ENCODE assay signal across 7 cellular contexts in the genomic region with DNA sequence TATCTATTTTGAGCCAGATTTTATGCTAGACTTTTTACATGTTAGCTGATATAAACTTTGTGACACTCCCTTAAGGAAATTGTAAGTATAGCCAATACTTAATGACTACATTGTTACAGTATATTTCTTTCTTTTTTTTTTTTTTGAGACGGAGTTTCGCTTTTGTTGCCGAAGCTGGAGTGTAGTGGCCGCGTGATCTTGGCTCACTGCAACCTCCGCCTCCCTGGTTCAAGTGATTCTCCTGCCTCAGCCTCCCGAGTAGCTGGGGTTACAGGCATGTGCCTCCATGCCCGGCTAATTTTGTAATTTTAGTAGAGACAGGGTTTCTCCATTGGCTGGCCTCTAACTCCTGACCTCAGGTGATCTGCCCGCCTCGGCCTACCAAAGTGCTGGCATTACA. TPM values are rescaled to one million over a fixed set of nuclear protein-coding genes. Genes with fewer than 3 reads are reported as not detected.
DNase-seq lines count a peak whose midpoint lies in the region; ATAC-seq and TF ChIP-seq lines count a peak whose summit lies in the region.
"Not testable (repeated sequence)": the region's sequence is repeated elsewhere in the genome, so short reads cannot be mapped to it uniquely, and the experiment has no call there.

No MANE protein-coding gene starts in this region.

- H3K79me2 ChIP-seq in OCI-LY3 (ENCODE audit: low read length), result peaks cover 99% of the 10 kb centered on the region

- POLR2A ChIA-PET in CD4-positive, alpha-beta memory T cell (lab: Charles Lee; ENCODE audit: partially characterized antibody), result interaction anchor here (0.7 to 3.2 kb wide), 5 partner anchors 12 to 229 kb away, joined by 3 to 50 read pairs (median 3); partner anchors contain the start of genes NAA15 and NDUFC1
- POLR2A ChIA-PET in naive thymus-derived CD4-positive, alpha-beta T cell (lab: Charles Lee), result interaction anchor here (0.8 to 1.4 kb wide), 2 partner anchors 11 to 214 kb away, joined by 3 read pairs; partner anchors contain the start of gene NDUFC1

- H3K9me3 Mint-ChIP-seq in CD4-positive, alpha-beta memory T cell; activated T-cell treated with anti-CD3 and anti-CD28 coated beads, Interleukin-2, amount 50 U/mL, for 24 hours; central memory CD8-positive, alpha-beta T cell; naive thymus-derived CD4-positive, alpha-beta T cell; stimulated activated effector memory CD8-positive, alpha-beta T cell treated with anti-CD3 and anti-CD28 coated beads, Interleukin-12 subunit alpha, Interleukin-12 subunit beta, amount 100 ng/mL, for 72 hours: not testable (repeated sequence)

- CTCF ChIA-PET in CD4-positive, alpha-beta memory T cell (lab: Charles Lee; ENCODE audit: partially characterized antibody), result interaction anchor here (0.9 to 4.5 kb wide), 3 partner anchors 8 to 18 kb away, joined by 3 to 25 read pairs (median 3); partner anchors contain the start of genes NAA15 and NDUFC1
- CTCF ChIA-PET in naive thymus-derived CD4-positive, alpha-beta T cell (lab: Charles Lee), result not testable (repeated sequence)

- not testable (repeated sequence) for H3K36me3 Mint-ChIP-seq in CD4-positive, alpha-beta memory T cell; central memory CD8-positive, alpha-beta T cell (ENCODE audit: insufficient read depth)
- peaks cover 68% of the 10 kb centered on the region for H3K36me3 Mint-ChIP-seq in activated T-cell treated with anti-CD3 and anti-CD28 coated beads, Interleukin-2, amount 50 U/mL, for 24 hours (ENCODE audit: low read depth)
- peaks cover 0 to 12% (median 5%) of the 10 kb centered on the region in 5 donors for H3K36me3 Mint-ChIP-seq in naive thymus-derived CD4-positive, alpha-beta T cell
- H3K36me3 Mint-ChIP-seq in stimulated activated effector memory CD8-positive, alpha-beta T cell treated with anti-CD3 and anti-CD28 coated beads, Interleukin-12 subunit alpha, Interleukin-12 subunit beta, amount 100 ng/mL, for 72 hours, result peaks cover 17% of the 10 kb centered on the region

- H3K4me1 Mint-ChIP-seq in CD4-positive, alpha-beta memory T cell, result peaks cover 58 to 82% (median 71%) of the 10 kb centered on the region in 4 donors
- H3K4me1 Mint-ChIP-seq in activated T-cell treated with anti-CD3 and anti-CD28 coated beads, Interleukin-2, amount 50 U/mL, for 24 hours (ENCODE audit: low read depth), result peaks cover 72% of the 10 kb centered on the region
- H3K4me1 Mint-ChIP-seq in central memory CD8-positive, alpha-beta T cell, result peaks cover 63% of the 10 kb centered on the region
- H3K4me1 Mint-ChIP-seq in naive thymus-derived CD4-positive, alpha-beta T cell, result peaks cover 58 to 85% (median 82%) of the 10 kb centered on the region in 7 donors
- peaks cover 45% of the 10 kb centered on the region for H3K4me1 Mint-ChIP-seq in stimulated activated effector memory CD8-positive, alpha-beta T cell treated with anti-CD3 and anti-CD28 coated beads, Interleukin-12 subunit alpha, Interleukin-12 subunit beta, amount 100 ng/mL, for 72 hours

- TF ChIP-seq CTCF in OCI-LY3 (IDR thresholded peaks at IDR 0.05; ENCODE audit: low read depth, low read length); VCaP (conservative IDR thresholded peaks at IDR 0.05): not testable (repeated sequence)

- not testable (repeated sequence) for H3K27me3 ChIP-seq in CD4-positive, alpha-beta memory T cell (ENCODE audit: insufficient read depth, low read length); OCI-LY3 (ENCODE audit: low read depth, low read length); naive thymus-derived CD4-positive, alpha-beta T cell (ENCODE audit: control insufficient read depth in 2 of 2, insufficient read depth in 2 of 2, low read length in 2 of 2)

- ATAC-seq in central memory CD8-positive, alpha-beta T cell (replicated peaks; ENCODE audit: extremely low read depth, poor library complexity, severe bottlenecking); naive thymus-derived CD4-positive, alpha-beta T cell; stimulated activated effector memory CD8-positive, alpha-beta T cell treated with anti-CD3 and anti-CD28 coated beads, Interleukin-12 subunit alpha, Interleukin-12 subunit beta, amount 100 ng/mL, for 72 hours: not testable (repeated sequence)

- peak overlapping the region; percentile 3; the same call in 1 of the 2 replicates for H3K9ac ChIP-seq in OCI-LY3 (ENCODE audit: low read length)

- H3K27me3 Mint-ChIP-seq in CD4-positive, alpha-beta memory T cell; activated T-cell treated with anti-CD3 and anti-CD28 coated beads, Interleukin-2, amount 50 U/mL, for 24 hours; central memory CD8-positive, alpha-beta T cell; naive thymus-derived CD4-positive, alpha-beta T cell: not testable (repeated sequence)

- not testable (repeated sequence) for H3K4me3 ChIP-seq in CD4-positive, alpha-beta memory T cell (ENCODE audit: low read length in 2 of 2); naive thymus-derived CD4-positive, alpha-beta T cell (ENCODE audit: low read length)
- peak overlapping the region; percentile 5; the same call in 1 of the 2 replicates for H3K4me3 ChIP-seq in OCI-LY3 (ENCODE audit: low read length)

- peaks cover 70% of the 10 kb centered on the region for H4K20me1 ChIP-seq in OCI-LY3 (ENCODE audit: insufficient read depth, low read length)

- intact Hi-C loops in CD4-positive, alpha-beta memory T cell (cut with micrococcal nuclease); naive thymus-derived CD4-positive, alpha-beta T cell (cut with micrococcal nuclease): not testable (repeated sequence)

- H3K27ac ChIP-seq in CD4-positive, alpha-beta memory T cell (ENCODE audit: low read depth, low read length), result peak overlapping the region; percentile 37
- H3K27ac ChIP-seq in OCI-LY3 (ENCODE audit: low read length), result peak overlapping the region; percentile 66
- H3K27ac ChIP-seq in VCaP, result peak overlapping the region; percentile 50
- not testable (repeated sequence) for H3K27ac ChIP-seq in naive thymus-derived CD4-positive, alpha-beta T cell (ENCODE audit: low read depth, low read length)

- not testable (repeated sequence) for DNase-seq in CD4-positive, alpha-beta memory T cell; activated T-cell treated with anti-CD3 and anti-CD28 coated beads, Interleukin-2, amount 50 U/mL, for 24 hours; central memory CD8-positive, alpha-beta T cell (ENCODE audit: low spot score in 2 of 2); naive thymus-derived CD4-positive, alpha-beta T cell; stimulated activated effector memory CD8-positive, alpha-beta T cell treated with anti-CD3 and anti-CD28 coated beads, Interleukin-12 subunit alpha, Interleukin-12 subunit beta, amount 100 ng/mL, for 72 hours (ENCODE audit: low spot score in 2 of 2)

- H3K4me2 ChIP-seq in OCI-LY3 (ENCODE audit: low read length), result peak overlapping the region; percentile 35

- peaks cover 69% of the 10 kb centered on the region for H3K4me1 ChIP-seq in CD4-positive, alpha-beta memory T cell (ENCODE audit: insufficient read depth, low read length)
- H3K4me1 ChIP-seq in OCI-LY3 (ENCODE audit: low read length), result peaks cover 26% of the 10 kb centered on the region
- peaks cover 21 to 26% of the 10 kb centered on the region in 2 donors for H3K4me1 ChIP-seq in naive thymus-derived CD4-positive, alpha-beta T cell (ENCODE audit: control insufficient read depth in 2 of 2, insufficient read depth in 2 of 2, low read length in 2 of 2)

- not testable (repeated sequence) for H3K9me3 ChIP-seq in CD4-positive, alpha-beta memory T cell (ENCODE audit: control insufficient read depth in 1 of 2, low read length in 2 of 2); OCI-LY3 (ENCODE audit: insufficient read depth, low read length); naive thymus-derived CD4-positive, alpha-beta T cell (ENCODE audit: control insufficient read depth in 2 of 3, low read length in 3 of 3)

- H3K36me3 ChIP-seq in CD4-positive, alpha-beta memory T cell (ENCODE audit: insufficient read depth, low read length); naive thymus-derived CD4-positive, alpha-beta T cell (ENCODE audit: control insufficient read depth in 2 of 3, insufficient read depth in 3 of 3, low read length in 3 of 3): not testable (repeated sequence)
- peaks cover 38% of the 10 kb centered on the region for H3K36me3 ChIP-seq in OCI-LY3 (replicated peaks; ENCODE audit: low read depth, low read length)

- not testable (repeated sequence) for H2AFZ ChIP-seq in OCI-LY3 (ENCODE audit: low read depth, low read length)

- H3K27ac Mint-ChIP-seq in CD4-positive, alpha-beta memory T cell, result peak overlapping the region; percentile 67 to 95 (median 83)
- H3K27ac Mint-ChIP-seq in activated T-cell treated with anti-CD3 and anti-CD28 coated beads, Interleukin-2, amount 50 U/mL, for 24 hours, result peak overlapping the region; percentile 75
- peak overlapping the region; percentile 90 for H3K27ac Mint-ChIP-seq in central memory CD8-positive, alpha-beta T cell (ENCODE audit: low read depth)
- H3K27ac Mint-ChIP-seq in naive thymus-derived CD4-positive, alpha-beta T cell, result peak overlapping the region in 8 of 9 donors; percentile 40 to 88 (median 58)
- H3K27ac Mint-ChIP-seq in stimulated activated effector memory CD8-positive, alpha-beta T cell treated with anti-CD3 and anti-CD28 coated beads, Interleukin-12 subunit alpha, Interleukin-12 subunit beta, amount 100 ng/mL, for 72 hours, result peak overlapping the region; percentile 35

- peak overlapping the region; percentile 36 to 74 (median 64) for H3K4me3 Mint-ChIP-seq in CD4-positive, alpha-beta memory T cell
- not testable (repeated sequence) for H3K4me3 Mint-ChIP-seq in activated T-cell treated with anti-CD3 and anti-CD28 coated beads, Interleukin-2, amount 50 U/mL, for 24 hours
- H3K4me3 Mint-ChIP-seq in central memory CD8-positive, alpha-beta T cell, result peak overlapping the region; percentile 15
- H3K4me3 Mint-ChIP-seq in naive thymus-derived CD4-positive, alpha-beta T cell, result peak overlapping the region in 6 of 10 donors; percentile 26 to 67 (median 53)
- H3K4me3 Mint-ChIP-seq in stimulated activated effector memory CD8-positive, alpha-beta T cell treated with anti-CD3 and anti-CD28 coated beads, Interleukin-12 subunit alpha, Interleukin-12 subunit beta, amount 100 ng/mL, for 72 hours, result peak overlapping the region; percentile 2

RNA-seq across cellular contexts. Expression of gene NDUFC1, which starts 11.1 kb away (rescaled TPM):
- 10 to 100 TPM; 29.6 to 34.8 TPM for total RNA-seq in CD4-positive, alpha-beta memory T cell
- 100 to 1,000 TPM; 121 to 154 TPM for polyA plus RNA-seq in CD4-positive, alpha-beta memory T cell
- 10 to 100 TPM; 19.4 to 41.6 (median 26.9) TPM for total RNA-seq in naive thymus-derived CD4-positive, alpha-beta T cell
- 100 to 1,000 TPM; 105 to 193 TPM for polyA plus RNA-seq in naive thymus-derived CD4-positive, alpha-beta T cell

RNA-seq across cellular contexts. Expression of gene NAA15, which starts 12.1 kb away (rescaled TPM):
- 10 to 100 TPM; 45.8 to 46.5 TPM for total RNA-seq in CD4-positive, alpha-beta memory T cell
- polyA plus RNA-seq in CD4-positive, alpha-beta memory T cell, result 10 to 100 TPM; 18.6 to 47.7 TPM
- total RNA-seq in naive thymus-derived CD4-positive, alpha-beta T cell, result 10 to 100 TPM; 41.2 to 67.4 (median 49.0) TPM
- 10 to 100 TPM; 35.7 to 40.5 TPM for polyA plus RNA-seq in naive thymus-derived CD4-positive, alpha-beta T cell

RNA-seq across cellular contexts. Expression of gene MGARP, which starts 33.4 kb away (rescaled TPM):
- total RNA-seq in CD4-positive, alpha-beta memory T cell, result under 1 TPM; 0.23 to 0.33 TPM
- polyA plus RNA-seq in CD4-positive, alpha-beta memory T cell, result under 1 TPM; 0.20 to 0.52 TPM
- total RNA-seq in naive thymus-derived CD4-positive, alpha-beta T cell, result under 1 TPM in 3 of 5 experiments, not detected in 2; 0.29 to 0.70 (median 0.30) TPM
- polyA plus RNA-seq in naive thymus-derived CD4-positive, alpha-beta T cell, result under 1 TPM in 1 of 2 donors, not detected in 1; 0.32 TPM

Comparison
In these comparisons a context has a peak if more than half of its experiments do, and no peak if none do; other contexts are left out.
1. H3K27ac Mint-ChIP-seq: peak in every context shown above with its lines; median percentile 90 in central memory CD8-positive, alpha-beta T cell; 83 in CD4-positive, alpha-beta memory T cell; 75 in activated T-cell treated with anti-CD3 and anti-CD28 coated beads, Interleukin-2, amount 50 U/mL, for 24 hours; 58 in naive thymus-derived CD4-positive, alpha-beta T cell; 35 in stimulated activated effector memory CD8-positive, alpha-beta T cell treated with anti-CD3 and anti-CD28 coated beads, Interleukin-12 subunit alpha, Interleukin-12 subunit beta, amount 100 ng/mL, for 72 hours.